ENCODE assay signal across 12 cellular contexts in genomic region chr2:43255249-43255960, GRCh38. TPM values are rescaled to one million over a fixed set of nuclear protein-coding genes. Genes with fewer than 3 reads are reported as not detected.
DNase-seq lines count a peak whose midpoint lies in the region; ATAC-seq and TF ChIP-seq lines count a peak whose summit lies in the region.
"Had no signal": no experiment of that assay in that cellular context is flagged by ENCODE, and none has a peak within 500 bp of the region (broad histone marks: within the 10 kb centered on the region; RNA-seq: fewer than 3 reads in every experiment).

No MANE protein-coding gene starts in this region.

- no peaks in the 10 kb centered on the region for H3K36me3 ChIP-seq in brain microvascular endothelial cell (replicated peaks)

- H3K27me3 ChIP-seq in brain microvascular endothelial cell (replicated peaks): no peaks in the 10 kb centered on the region

- peak; percentile 48 for DNase-seq in H4 (ENCODE audit: low spot score)
- DNase-seq in NCI-H2107 treated with DMSO at 0.1 percent for 48 hours (lab: John Stamatoyannopoulos, UW; ENCODE audit: unreplicated experiment): peak; percentile 65
- peak; percentile 26 for DNase-seq in dermis blood vessel endothelial cell
- no peak for DNase-seq in sciatic nerve (ENCODE audit: low spot score)
- DNase-seq in NCI-H1092 (lab: John Stamatoyannopoulos, UW): no peak
- DNase-seq in NCI-H187 treated with DMSO at 0.1 percent for 48 hours (lab: John Stamatoyannopoulos, UW): no peak
- DNase-seq in brain microvascular endothelial cell: no peak
- DNase-seq: activated naive CD4-positive, alpha-beta T cell treated with Interleukin-2 at 50 U/mL for 16 hours; NCI-H524 treated with DMSO at 0.1 percent for 48 hours; Right ventricle myocardium superior; stimulated activated CD4-positive, alpha-beta T cell treated with anti-CD3 and anti-CD28 coated beads, Interleukin-1b, Interleukin-23, amount 100 ng/mL, for 48 hours had no signal

- in situ Hi-C loops in brain microvascular endothelial cell (cut with HindIII; ENCODE audit: low pct_ligation_motif_present, low sequenced_read_pairs): no loop called here

- intact Hi-C loops in sciatic nerve (cut with DNase I): no loop called here

- no peak for TF ChIP-seq CTCF in brain microvascular endothelial cell (IDR thresholded peaks at IDR 0.05; ENCODE audit: low read depth, low read length, missing control alignments)

- no peak overlapping the region for H3K27ac ChIP-seq in brain microvascular endothelial cell

- no peak overlapping the region for H3K4me3 ChIP-seq in brain microvascular endothelial cell (ENCODE audit: low read depth, low read length)

- ATAC-seq in sciatic nerve (peak; percentile 19), HG03460 (IDR thresholded peaks at IDR 0.05; ENCODE audit: unreplicated experiment) (no peak)

RNA-seq across cellular contexts. Expression of gene ZFP36L2, which starts 29.0 kb away (rescaled TPM):
- total RNA-seq in H4 (2014; rRNA removed; shearing (Covaris generic)): 1.2 and 2.1 TPM in 2 replicates
- total RNA-seq in dermis blood vessel endothelial cell (13.1 and 30.7 TPM in 2 replicates), sciatic nerve (172 TPM)

Comparison
In these comparisons a context has a peak if more than half of its experiments do, and no peak if none do; other contexts are left out.
1. DNase-seq: peak in H4 (single experiment), NCI-H2107 treated with DMSO at 0.1 percent for 48 hours (single experiment) and dermis blood vessel endothelial cell (single experiment); none in sciatic nerve (single experiment), NCI-H1092 (single experiment), NCI-H187 treated with DMSO at 0.1 percent for 48 hours (single experiment) and brain microvascular endothelial cell (single experiment).